28 cellular contexts compared by ENCODE assay signal in the genomic region with DNA sequence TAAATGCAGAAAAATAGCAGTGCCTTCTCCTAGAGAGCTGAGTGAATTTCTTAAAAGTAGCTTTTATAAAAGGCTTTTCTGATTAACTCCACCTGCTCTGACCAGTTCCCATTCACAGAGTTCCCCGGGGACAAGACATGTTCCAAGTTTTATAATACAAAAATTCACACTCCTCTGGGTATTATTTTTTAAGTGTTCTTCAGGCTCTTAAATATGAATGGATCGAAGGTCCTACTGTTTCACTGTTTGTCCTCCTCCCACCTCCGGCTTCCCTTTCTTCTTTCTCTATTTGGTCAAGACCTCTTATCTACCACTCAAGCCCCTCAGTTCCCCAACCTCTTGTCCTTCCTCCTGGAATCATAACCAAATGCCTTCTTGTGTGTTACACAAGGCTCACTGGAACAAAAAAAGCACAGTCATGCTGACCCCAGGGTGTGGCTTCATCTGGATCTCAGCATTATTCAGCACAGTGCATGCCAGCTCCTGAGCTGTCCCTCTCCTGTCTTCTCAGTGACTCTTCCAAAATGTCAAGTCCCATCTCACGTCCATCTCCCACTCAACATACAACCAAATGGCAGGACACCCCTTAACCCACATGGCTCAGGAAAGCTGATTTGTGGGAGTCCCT.
DNase-seq lines count a peak whose midpoint lies in the region; ATAC-seq and TF ChIP-seq lines count a peak whose summit lies in the region.
"Had no signal": no experiment of that assay in that cellular context is flagged by ENCODE, and none has a peak within 500 bp of the region (broad histone marks: within the 10 kb centered on the region; RNA-seq: fewer than 3 reads in every experiment).

No MANE protein-coding gene starts in this region.

- POLR2A ChIA-PET in CD8-positive, alpha-beta memory T cell (lab: Charles Lee) = no interaction called here

- no peak for TF ChIP-seq POLR2A in heart left ventricle (IDR thresholded peaks at IDR 0.05)

- no peaks in the 10 kb centered on the region for H3K27me3 Mint-ChIP-seq in CD8-positive, alpha-beta memory T cell
- H3K27me3 Mint-ChIP-seq: activated naive CD8-positive, alpha-beta T cell treated with anti-CD3 and anti-CD28 coated beads, Interleukin-2, amount 10 ng/mL, durations not matched to agents 7 days and 5 days; CD4-positive, alpha-beta T cell; effector memory CD8-positive, alpha-beta T cell; naive thymus-derived CD8-positive, alpha-beta T cell; T-helper 17 cell had no signal

- no peak for TF ChIP-seq CTCF in heart left ventricle (IDR thresholded peaks at IDR 0.05)

- WGBS in heart left ventricle, 4 donors = 65 to 82% (median 73%) methylated on average over 4 of the region's 4 CpGs

- no peaks in the 10 kb centered on the region for H3K27me3 ChIP-seq in CD8-positive, alpha-beta memory T cell (ENCODE audit: insufficient read depth, low read length, poor library complexity, severe bottlenecking)
- no peaks in the 10 kb centered on the region for H3K27me3 ChIP-seq in heart left ventricle
- H3K27me3 ChIP-seq: body of pancreas, colonic mucosa, esophagus muscularis mucosa, Peyer's patch, uterus had no signal

- no peak overlapping the region for H3K27ac Mint-ChIP-seq in CD8-positive, alpha-beta memory T cell
- H3K27ac Mint-ChIP-seq: activated naive CD8-positive, alpha-beta T cell treated with anti-CD3 and anti-CD28 coated beads, Interleukin-2, amount 10 ng/mL, durations not matched to agents 7 days and 5 days; CD4-positive, alpha-beta T cell; effector memory CD8-positive, alpha-beta T cell; naive thymus-derived CD8-positive, alpha-beta T cell; T-helper 17 cell had no signal

- no peaks in the 10 kb centered on the region for H3K36me3 ChIP-seq in CD8-positive, alpha-beta memory T cell (ENCODE audit: insufficient read depth, low read length)
- no peaks in the 10 kb centered on the region for H3K36me3 ChIP-seq in heart left ventricle
- H3K36me3 ChIP-seq: colonic mucosa, esophagus muscularis mucosa, Peyer's patch, uterus had no signal

- intact Hi-C loops in heart left ventricle (cut with DNase I) = no loop called here
- intact Hi-C loops in sciatic nerve (cut with DNase I) = no loop called here

- CTCF ChIA-PET in CD8-positive, alpha-beta memory T cell (lab: Charles Lee) = no interaction called here

- no peak overlapping the region for H3K4me3 ChIP-seq in CD8-positive, alpha-beta memory T cell (ENCODE audit: low read length)
- H3K4me3 ChIP-seq in heart left ventricle = no peak overlapping the region
- H3K4me3 ChIP-seq: body of pancreas, colonic mucosa, esophagus muscularis mucosa, GM12878, Peyer's patch, uterus had no signal

- ATAC-seq in heart left ventricle (peak in 3 of 4 donors; percentile 63 to 72 (median 71)), sciatic nerve (peak; percentile 89)
- ATAC-seq: effector memory CD8-positive, alpha-beta T cell; GM12878; naive thymus-derived CD8-positive, alpha-beta T cell; T-helper 17 cell had no signal

- peaks cover 0 to 1% (median 0%) of the 10 kb centered on the region in 3 donors for H3K36me3 Mint-ChIP-seq in CD8-positive, alpha-beta memory T cell
- H3K36me3 Mint-ChIP-seq: activated naive CD8-positive, alpha-beta T cell treated with anti-CD3 and anti-CD28 coated beads, Interleukin-2, amount 10 ng/mL, durations not matched to agents 7 days and 5 days; naive thymus-derived CD8-positive, alpha-beta T cell had no signal

- H3K4me1 Mint-ChIP-seq in CD8-positive, alpha-beta memory T cell = no peaks in the 10 kb centered on the region
- H3K4me1 Mint-ChIP-seq: activated naive CD8-positive, alpha-beta T cell treated with anti-CD3 and anti-CD28 coated beads, Interleukin-2, amount 10 ng/mL, durations not matched to agents 7 days and 5 days; naive thymus-derived CD8-positive, alpha-beta T cell; T-helper 17 cell had no signal

- no peaks in the 10 kb centered on the region for H3K9me3 ChIP-seq in CD8-positive, alpha-beta memory T cell (ENCODE audit: low read length)
- no peaks in the 10 kb centered on the region for H3K9me3 ChIP-seq in heart left ventricle
- H3K9me3 ChIP-seq: body of pancreas, colonic mucosa, esophagus muscularis mucosa, Peyer's patch, uterus had no signal

- H3K27ac ChIP-seq in CD8-positive, alpha-beta memory T cell (ENCODE audit: low read depth, low read length) = peak overlapping the region; percentile 22
- no peak overlapping the region for H3K27ac ChIP-seq in heart left ventricle
- H3K27ac ChIP-seq: colonic mucosa, esophagus muscularis mucosa, Peyer's patch, uterus, VCaP had no signal

- H3K9me3 Mint-ChIP-seq in CD8-positive, alpha-beta memory T cell = peaks cover 0 to 14% (median 3%) of the 10 kb centered on the region in 5 donors
- H3K9me3 Mint-ChIP-seq: CD4-positive, alpha-beta T cell had no signal

- H3K4me1 ChIP-seq in CD8-positive, alpha-beta memory T cell (ENCODE audit: insufficient read depth, low read length) = no peaks in the 10 kb centered on the region
- H3K4me1 ChIP-seq in heart left ventricle = peaks cover 0 to 27% (median 0%) of the 10 kb centered on the region in 12 donors
- H3K4me1 ChIP-seq: colonic mucosa, Peyer's patch, uterus had no signal

- DNase-seq in CD8-positive, alpha-beta memory T cell = no peak
- DNase-seq in NCI-H460 (ENCODE audit: extremely low read depth, low read depth) = peak; percentile 65
- DNase-seq in heart left ventricle = peak in 1 of 5 donors; percentile 54
- no peak for DNase-seq in sciatic nerve (ENCODE audit: low spot score)
- no peak for DNase-seq in NCI-H526 treated with DMSO at 0.1 percent for 48 hours (lab: John Stamatoyannopoulos, UW)
- no peak for DNase-seq in COLO829 (ENCODE audit: low spot score)
- DNase-seq in DMS114 treated with DMSO at 0.1 percent for 48 hours (lab: John Stamatoyannopoulos, UW; ENCODE audit: unreplicated experiment) = no peak
- DNase-seq in amygdala (lab: John Stamatoyannopoulos, UW) = no peak
- DNase-seq: activated CD4-positive, alpha-beta T cell treated with anti-CD3 and anti-CD28 coated beads, Interleukin-2, amount 50 U/mL, for 48 hours; activated naive CD8-positive, alpha-beta T cell treated with anti-CD3 and anti-CD28 coated beads, Interleukin-2, amount 10 ng/mL, durations not matched to agents 7 days and 5 days; CD4-positive, alpha-beta T cell; colonic mucosa; DMS79; effector memory CD8-positive, alpha-beta T cell; KG1; mesendoderm; naive thymus-derived CD8-positive, alpha-beta T cell; NCI-H1048; NCI-H2029; NCI-H2227 treated with DMSO at 0.1 percent for 48 hours; Peyer's patch; retina; T-helper 17 cell; uterus had no signal

- no peak overlapping the region for H3K4me3 Mint-ChIP-seq in CD8-positive, alpha-beta memory T cell
- H3K4me3 Mint-ChIP-seq: activated naive CD8-positive, alpha-beta T cell treated with anti-CD3 and anti-CD28 coated beads, Interleukin-2, amount 10 ng/mL, durations not matched to agents 7 days and 5 days; CD4-positive, alpha-beta T cell; effector memory CD8-positive, alpha-beta T cell; naive thymus-derived CD8-positive, alpha-beta T cell; T-helper 17 cell had no signal
